ENCODE assay signal across 9 cellular contexts in genomic region chr18:22167471-22168151, GRCh38. TPM values are rescaled to one million over a fixed set of nuclear protein-coding genes. Genes with fewer than 3 reads are reported as not detected.
A peak's percentile ranks its signal among the peaks of the same experiment; 100 is the strongest.
DNase-seq lines count a peak whose midpoint lies in the region; ATAC-seq and TF ChIP-seq lines count a peak whose summit lies in the region.
"Had no signal": no experiment of that assay in that cellular context is flagged by ENCODE, and none has a peak within 500 bp of the region (broad histone marks: within the 10 kb centered on the region; RNA-seq: fewer than 3 reads in every experiment).

No MANE protein-coding gene starts in this region.

- H3K9me3 Mint-ChIP-seq in Caco-2 (ENCODE audit: unreplicated experiment): no peaks in the 10 kb centered on the region
- H3K9me3 Mint-ChIP-seq in nephron progenitor cell: peaks cover 3% of the 10 kb centered on the region

- H3K27ac ChIP-seq in vagina: no peak overlapping the region
- H3K27ac ChIP-seq: SK-N-MC had no signal

- TSS peak; percentile 60 for BruUV-seq in Caco-2 (replicated peaks; lab: Mats Ljungman, UMichigan)

- intact Hi-C loops in Caco-2 (cut with micrococcal nuclease; ENCODE audit: unreplicated experiment) (loop anchor here (1.0 to 5.0 kb wide), 4 partner anchors 83 to 190 kb away; no protein-coding TSS in a partner anchor), vagina (cut with DNase I) (loop anchor here (5.0 kb wide), 1 partner anchor 395 kb away; no protein-coding TSS in a partner anchor)

- CTCF ChIA-PET in Caco-2 (lab: Charles Lee): interaction anchor here (1.0 to 1.5 kb wide), 3 partner anchors 59 to 252 kb away, joined by 3 to 4 read pairs (median 3); no protein-coding TSS in a partner anchor

- H3K4me1 Mint-ChIP-seq in Caco-2 (ENCODE audit: low read depth, unreplicated experiment) (peaks cover 12% of the 10 kb centered on the region), nephron progenitor cell (peaks cover 48% of the 10 kb centered on the region)

- H3K27ac Mint-ChIP-seq in Caco-2 (ENCODE audit: unreplicated experiment) (peak overlapping the region; percentile 91), nephron progenitor cell (no peak overlapping the region)

- no peaks in the 10 kb centered on the region for H3K27me3 Mint-ChIP-seq in Caco-2 (ENCODE audit: insufficient read depth, unreplicated experiment)
- H3K27me3 Mint-ChIP-seq in nephron progenitor cell (ENCODE audit: low read depth, poor library complexity): peaks cover 91% of the 10 kb centered on the region

- ATAC-seq in HG02678 (IDR thresholded peaks at IDR 0.05; ENCODE audit: unreplicated experiment): no peak

- no peaks in the 10 kb centered on the region for H3K9me3 ChIP-seq in Caco-2
- no peaks in the 10 kb centered on the region for H3K9me3 ChIP-seq in MG63
- no peaks in the 10 kb centered on the region for H3K9me3 ChIP-seq in vagina

- DNase-seq in Caco-2 (peak in 1 of 2 experiments; percentile 49), MG63 (peak; percentile 17), fibroblast of the aortic adventitia (ENCODE audit: low read depth) (peak; percentile 71), nephron progenitor cell (peak; percentile 39), T-helper 2 cell (no peak), vagina (ENCODE audit: extremely low spot score in 2 of 2) (no peak), UCSD-AML1 (lab: John Stamatoyannopoulos, UW; ENCODE audit: unreplicated experiment) (no peak)

- TF ChIP-seq POLR2A in vagina (IDR thresholded peaks at IDR 0.05): no peak

- TF ChIP-seq CTCF in Caco-2 (IDR thresholded peaks at IDR 0.05; ENCODE audit: insufficient read depth in 1 of 2, low read depth in 1 of 2, low read length in 1 of 2, severe bottlenecking in 1 of 2, unreplicated experiment in 1 of 2): no peak
- no peak for TF ChIP-seq CTCF in fibroblast of the aortic adventitia (IDR thresholded peaks at IDR 0.05; ENCODE audit: insufficient read depth, low read length)
- no peak for TF ChIP-seq CTCF in nephron progenitor cell (IDR thresholded peaks at IDR 0.05)
- TF ChIP-seq CTCF in vagina (IDR thresholded peaks at IDR 0.05): no peak

- H3K27me3 ChIP-seq in Caco-2 (replicated peaks; ENCODE audit: control insufficient read depth, insufficient read depth, low read length) (no peaks in the 10 kb centered on the region), MG63 (0 out of 2 replicates have a peak, but pooled peaks cover 7% of the 10 kb centered on the region), vagina (peaks cover 10% of the 10 kb centered on the region)

- peak overlapping the region; percentile 69 for H3K4me3 ChIP-seq in Caco-2 (ENCODE audit: low read depth, low read length)
- H3K4me3 ChIP-seq in MG63: peak overlapping the region; percentile 83
- peak overlapping the region; percentile 97 for H3K4me3 ChIP-seq in fibroblast of the aortic adventitia (ENCODE audit: low read depth, low read length)
- H3K4me3 ChIP-seq in vagina: peak overlapping the region in 1 of 2 donors; percentile 68
- H3K4me3 ChIP-seq: SK-N-MC had no signal

- POLR2A ChIA-PET in Caco-2 (lab: Charles Lee): interaction anchor here (0.6 to 1.0 kb wide), 2 partner anchors 52 to 81 kb away, joined by 3 to 4 read pairs; no protein-coding TSS in a partner anchor

- H3K36me3 Mint-ChIP-seq in Caco-2 (ENCODE audit: insufficient read depth, unreplicated experiment) (peaks cover 41% of the 10 kb centered on the region), nephron progenitor cell (ENCODE audit: low read depth) (no peaks in the 10 kb centered on the region)

- H3K4me3 Mint-ChIP-seq in Caco-2 (ENCODE audit: unreplicated experiment) (peak overlapping the region; percentile 74), nephron progenitor cell (peak overlapping the region; percentile 82)

- H3K36me3 ChIP-seq in Caco-2 (ENCODE audit: control insufficient read depth, insufficient read depth, low read length) (peaks cover 7% of the 10 kb centered on the region), MG63 (peaks cover 10% of the 10 kb centered on the region), vagina (no peaks in the 10 kb centered on the region)

- H3K4me1 ChIP-seq in Caco-2 (no peaks in the 10 kb centered on the region; the same call in 1 of the 2 replicates), vagina (peaks cover 40% of the 10 kb centered on the region)

RNA-seq across cellular contexts. Expression of gene GATA6, which starts 1.8 kb away (rescaled TPM):
- total RNA-seq in Caco-2 (2022) (124 and 136 TPM in 2 replicates), fibroblast of the aortic adventitia (ENCODE audit: low replicate concordance) (22.5 and 34.0 TPM in 2 replicates), vagina (9.8 TPM)
- total RNA-seq in MG63 (2014; rRNA removed; shearing (Covaris generic); ENCODE audit: low replicate concordance): 34.0 and 42.3 TPM in 2 replicates

Comparison
In these comparisons a context has a peak if more than half of its experiments do, and no peak if none do; other contexts are left out.
1. DNase-seq: peak in MG63 (single experiment), fibroblast of the aortic adventitia (single experiment) and nephron progenitor cell (single experiment); none in T-helper 2 cell (0 of 5), vagina (0 of 2) and UCSD-AML1 (single experiment).